ENCODE assay signal across 28 cellular contexts in genomic region chr10:106498675-106499074, GRCh38.
"Had no signal": no experiment of that assay in that cellular context is flagged by ENCODE, and none has a peak within 500 bp of the region (broad histone marks: within the 10 kb centered on the region; RNA-seq: fewer than 3 reads in every experiment).

No MANE protein-coding gene starts in this region.

- H3K27ac ChIP-seq: neural progenitor cell, ovary, parathyroid adenoma, psoas muscle, skin epidermis, stomach, thoracic aorta, thyroid gland, tibial nerve, upper lobe of left lung, vagina had no signal

- H3K27me3 Mint-ChIP-seq: progenitor cell of endocrine pancreas; stimulated activated naive B cell treated with anti-CD40 and anti-IgM and Interleukin-4, amounts not matched to agents 10 μg/mL and 1 μg/mL and 100 μg/mL, for 72 hours; stimulated activated naive CD8-positive, alpha-beta T cell treated with anti-CD3 and anti-CD28 coated beads, Interleukin-15, Interleukin-2, amounts not matched to agents 100 ng/mL and 50 ng/mL, for 24 hours had no signal

- H3K79me2 ChIP-seq: parathyroid adenoma had no signal

- ATAC-seq: natural killer cell; psoas muscle; right cardiac atrium; sciatic nerve; stimulated activated effector memory CD8-positive, alpha-beta T cell treated with anti-CD3 and anti-CD28 coated beads, Interleukin-12 subunit alpha, Interleukin-12 subunit beta, amount 100 ng/mL, for 72 hours; stimulated activated naive B cell treated with anti-CD40 and anti-IgM and Interleukin-4, amounts not matched to agents 10 μg/mL and 1 μg/mL and 100 μg/mL, for 72 hours had no signal

- H3K36me3 ChIP-seq: neural progenitor cell, ovary, stomach, thoracic aorta, thyroid gland, tibial nerve, upper lobe of left lung, vagina had no signal

- H3K27me3 ChIP-seq: neural progenitor cell, ovary, stomach, thyroid gland, tibial nerve, upper lobe of left lung, vagina had no signal

- DNase-seq: natural killer cell; occipital lobe; ovary; posterior cingulate gyrus; psoas muscle; right cardiac atrium; stimulated activated CD4-positive, alpha-beta T cell treated with anti-CD3 and anti-CD28 coated beads, Interleukin-15, amount 100 ng/mL, for 24 hours; stimulated activated CD4-positive, alpha-beta T cell treated with anti-CD3 and anti-CD28 coated beads, Interleukin-2, amount 100 ng/mL, for 24 hours; stimulated activated CD4-positive, alpha-beta T cell treated with anti-CD3 and anti-CD28 coated beads, Interleukin-2, amount 100 ng/mL, for 48 hours; stimulated activated CD4-positive, alpha-beta T cell treated with anti-CD3 and anti-CD28 coated beads, Interleukin-4, amount 100 ng/mL, for 24 hours; stimulated activated naive B cell treated with anti-CD40 and anti-IgM and Interleukin-4, amounts not matched to agents 10 μg/mL and 1 μg/mL and 100 μg/mL, for 72 hours; stimulated activated naive CD4-positive, alpha-beta T cell treated with Interleukin-2 at 50 U/mL for 16 hours; stomach; thyroid gland; trophoblast cell; upper lobe of left lung had no signal

- H3K27ac Mint-ChIP-seq: natural killer cell; nephron; neural progenitor cell; progenitor cell of endocrine pancreas; stimulated activated effector memory CD8-positive, alpha-beta T cell treated with anti-CD3 and anti-CD28 coated beads, Interleukin-12 subunit alpha, Interleukin-12 subunit beta, amount 100 ng/mL, for 72 hours; stimulated activated naive B cell treated with anti-CD40 and anti-IgM and Interleukin-4, amounts not matched to agents 10 μg/mL and 1 μg/mL and 100 μg/mL, for 72 hours; stimulated activated naive CD8-positive, alpha-beta T cell treated with anti-CD3 and anti-CD28 coated beads, Interleukin-15, Interleukin-2, amounts not matched to agents 100 ng/mL and 50 ng/mL, for 24 hours had no signal

- H3K9ac ChIP-seq: neural progenitor cell, parathyroid adenoma had no signal

- H3K4me1 Mint-ChIP-seq: natural killer cell; nephron; stimulated activated effector memory CD8-positive, alpha-beta T cell treated with anti-CD3 and anti-CD28 coated beads, Interleukin-12 subunit alpha, Interleukin-12 subunit beta, amount 100 ng/mL, for 72 hours; stimulated activated naive B cell treated with anti-CD40 and anti-IgM and Interleukin-4, amounts not matched to agents 10 μg/mL and 1 μg/mL and 100 μg/mL, for 72 hours had no signal

- H3K4me2 ChIP-seq: neural progenitor cell had no signal

- H3K9me3 Mint-ChIP-seq: nephron, neural progenitor cell had no signal

- H3K9me3 ChIP-seq: ovary, psoas muscle, stomach, thoracic aorta, thyroid gland, tibial nerve, upper lobe of left lung, vagina had no signal

- FAIRE-seq: urothelium cell line had no signal

- H3K4me1 ChIP-seq: parathyroid adenoma, psoas muscle, stomach, thyroid gland, tibial nerve, upper lobe of left lung, vagina had no signal

- H3K4me3 Mint-ChIP-seq: natural killer cell; nephron; neural progenitor cell; stimulated activated effector memory CD8-positive, alpha-beta T cell treated with anti-CD3 and anti-CD28 coated beads, Interleukin-12 subunit alpha, Interleukin-12 subunit beta, amount 100 ng/mL, for 72 hours; stimulated activated naive B cell treated with anti-CD40 and anti-IgM and Interleukin-4, amounts not matched to agents 10 μg/mL and 1 μg/mL and 100 μg/mL, for 72 hours; stimulated activated naive CD8-positive, alpha-beta T cell treated with anti-CD3 and anti-CD28 coated beads, Interleukin-15, Interleukin-2, amounts not matched to agents 100 ng/mL and 50 ng/mL, for 24 hours had no signal

- H3K4me3 ChIP-seq: neural progenitor cell, ovary, psoas muscle, skin epidermis, stomach, thoracic aorta, thyroid gland, tibial nerve, upper lobe of left lung, vagina had no signal

- H3K36me3 Mint-ChIP-seq: natural killer cell; neural progenitor cell; stimulated activated effector memory CD8-positive, alpha-beta T cell treated with anti-CD3 and anti-CD28 coated beads, Interleukin-12 subunit alpha, Interleukin-12 subunit beta, amount 100 ng/mL, for 72 hours; stimulated activated naive B cell treated with anti-CD40 and anti-IgM and Interleukin-4, amounts not matched to agents 10 μg/mL and 1 μg/mL and 100 μg/mL, for 72 hours had no signal

- H2AFZ ChIP-seq: neural progenitor cell, parathyroid adenoma had no signal
